ENCODE assay signal across 19 cellular contexts in genomic region chr20:16308754-16309153, GRCh38.
"Had no signal": no experiment of that assay in that cellular context is flagged by ENCODE, and none has a peak within 500 bp of the region (broad histone marks: within the 10 kb centered on the region; RNA-seq: fewer than 3 reads in every experiment).

No MANE protein-coding gene starts in this region.

- H3K79me2 ChIP-seq: hepatocyte had no signal

- H2AFZ ChIP-seq: hepatocyte had no signal

- H3K4me1 Mint-ChIP-seq: natural killer cell, T-cell had no signal

- H3K4me3 ChIP-seq: adrenal gland, dorsolateral prefrontal cortex, esophagus squamous epithelium, hepatocyte, lower lobe of right lung, right lobe of liver, SK-N-MC had no signal

- H3K27ac ChIP-seq: adrenal gland, dorsolateral prefrontal cortex, esophagus squamous epithelium, hepatocyte, lower lobe of right lung, right lobe of liver, SK-N-MC, WERI-Rb-1 had no signal

- ATAC-seq: activated CD8-positive, alpha-beta T cell treated with anti-CD3 and anti-CD28 coated beads for 36 hours; left cardiac atrium; lower lobe of right lung; natural killer cell; right lobe of liver; T-cell had no signal

- H3K27me3 ChIP-seq: adrenal gland, dorsolateral prefrontal cortex, esophagus squamous epithelium, hepatocyte, right lobe of liver had no signal

- H3K9me3 ChIP-seq: right lobe of liver had no signal

- H3K27ac Mint-ChIP-seq: activated CD8-positive, alpha-beta T cell treated with anti-CD3 and anti-CD28 coated beads for 36 hours; activated naive CD4-positive, alpha-beta T cell treated with anti-CD3 and anti-CD28 coated beads for 36 hours; activated T-helper 1 cell treated with anti-CD3 and anti-CD28 coated beads, Interleukin-12 subunit alpha, Interleukin-12 subunit beta, Interleukin-2, Interleukin-4 antibody, amounts not matched to agents 30 ng/mL and 10 ng/mL and 1 ng/mL, durations not matched to agents 14 hours and 24 hours and 36 hours; natural killer cell; T-cell; type B pancreatic cell had no signal

- H3K27me3 Mint-ChIP-seq: activated CD8-positive, alpha-beta T cell treated with anti-CD3 and anti-CD28 coated beads for 36 hours; T-cell; type B pancreatic cell had no signal

- H3K4me1 ChIP-seq: adrenal gland, esophagus squamous epithelium, lower lobe of right lung, right lobe of liver had no signal

- H3K36me3 ChIP-seq: adrenal gland, right lobe of liver, WERI-Rb-1 had no signal

- H3K4me3 Mint-ChIP-seq: activated CD8-positive, alpha-beta T cell treated with anti-CD3 and anti-CD28 coated beads for 36 hours; activated naive CD4-positive, alpha-beta T cell treated with anti-CD3 and anti-CD28 coated beads for 36 hours; activated T-helper 1 cell treated with anti-CD3 and anti-CD28 coated beads, Interleukin-12 subunit alpha, Interleukin-12 subunit beta, Interleukin-2, Interleukin-4 antibody, amounts not matched to agents 30 ng/mL and 10 ng/mL and 1 ng/mL, durations not matched to agents 14 hours and 24 hours and 36 hours; natural killer cell; T-cell; type B pancreatic cell had no signal

- DNase-seq: activated CD4-positive, alpha-beta T cell treated with anti-CD3 and anti-CD28 coated beads for 4 hours; activated CD8-positive, alpha-beta T cell treated with anti-CD3 and anti-CD28 coated beads for 36 hours; activated naive CD4-positive, alpha-beta T cell treated with anti-CD3 and anti-CD28 coated beads for 36 hours; adrenal gland; dorsolateral prefrontal cortex; esophagus squamous epithelium; left cardiac atrium; lower lobe of right lung; natural killer cell; nucleus accumbens; right lobe of liver; stimulated activated CD4-positive, alpha-beta T cell treated with anti-CD3 and anti-CD28 coated beads, Interleukin-12 subunit alpha, Interleukin-12 subunit beta, amount 100 ng/mL, for 4 hours; stimulated activated naive CD4-positive, alpha-beta T cell; T-cell; WERI-Rb-1 had no signal

- H3K4me2 ChIP-seq: hepatocyte had no signal
